18 cellular contexts compared by ENCODE assay signal in the genomic region with DNA sequence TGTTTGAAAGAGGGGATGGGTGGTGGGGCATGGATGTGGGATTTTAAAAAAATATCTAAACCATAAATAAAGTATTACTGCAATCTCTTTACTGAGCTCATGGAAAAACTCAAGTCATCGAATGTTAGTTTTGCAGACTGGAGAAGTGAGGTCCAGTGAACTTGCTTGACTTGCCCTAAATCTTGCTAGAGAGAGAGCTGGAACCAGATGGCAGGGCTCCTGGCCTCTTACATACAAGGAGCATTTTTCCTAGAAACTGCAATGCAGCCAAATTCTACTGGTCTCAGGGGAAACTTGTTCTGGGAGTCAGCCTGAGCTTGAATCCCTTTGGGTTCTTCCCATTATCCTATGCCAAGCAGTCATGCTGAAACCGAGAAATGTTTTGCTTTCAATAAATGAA. TPM values are rescaled to one million over a fixed set of nuclear protein-coding genes. Genes with fewer than 3 reads are reported as not detected.
DNase-seq lines count a peak whose midpoint lies in the region; ATAC-seq, FAIRE-seq and TF ChIP-seq lines count a peak whose summit lies in the region.
"Had no signal": no experiment of that assay in that cellular context is flagged by ENCODE, and none has a peak within 500 bp of the region (broad histone marks: within the 10 kb centered on the region; RNA-seq: fewer than 3 reads in every experiment).

No MANE protein-coding gene starts in this region.

- ATAC-seq in thoracic aorta (ENCODE audit: insufficient number of reproducible peaks, low FRiP score, low read depth) (peak; percentile 82), GM19397 (IDR thresholded peaks at IDR 0.05; ENCODE audit: unreplicated experiment) (no peak)
- ATAC-seq: activated CD4-positive, CD25-positive, alpha-beta regulatory T cell treated with anti-CD3 and anti-CD28 coated beads, Interleukin-2, amount 50 U/mL, for 24 hours; left lung had no signal

- no peaks in the 10 kb centered on the region for H3K27me3 ChIP-seq in thoracic aorta (replicated peaks; ENCODE audit: insufficient read depth)
- H3K27me3 ChIP-seq: colonic mucosa, SJCRH30 had no signal

- DNase-seq in G401 (ENCODE audit: low spot score) (peak; percentile 25), left kidney (ENCODE audit: low read depth, low spot score) (peak; percentile 60), thoracic aorta (ENCODE audit: low spot score) (peak; percentile 51), middle frontal gyrus (ENCODE audit: extremely low spot score, low spot score) (no peak), NCI-H128 (lab: John Stamatoyannopoulos, UW; ENCODE audit: unreplicated experiment) (no peak), GDM1 (lab: John Stamatoyannopoulos, UW) (no peak)
- DNase-seq: colonic mucosa; erythroblast; left lung; NCI-H1694 treated with DMSO at 0.1 percent for 48 hours; NCI-H510A treated with DMSO at 0.1 percent for 48 hours; SJCRH30; stimulated activated CD4-positive, alpha-beta T cell treated with anti-CD3 and anti-CD28 coated beads, Interleukin-12 subunit alpha, Interleukin-12 subunit beta, amount 100 ng/mL, for 4 hours; stimulated activated naive CD4-positive, alpha-beta T cell had no signal

- no peak for TF ChIP-seq CTCF in thoracic aorta (IDR thresholded peaks at IDR 0.05)

- H3K4me3 ChIP-seq in thoracic aorta, result no peak overlapping the region
- H3K4me3 ChIP-seq: colonic mucosa, left lung, SJCRH30 had no signal

- in situ Hi-C loops in G401 (cut with HindIII; ENCODE audit: low sequenced_read_pairs), result no loop called here

- peaks cover 37 to 87% of the 10 kb centered on the region in 2 donors for H3K4me1 ChIP-seq in thoracic aorta (ENCODE audit: control insufficient read depth in 1 of 2, low read depth in 2 of 2)
- H3K4me1 ChIP-seq: parathyroid adenoma had no signal

- peak overlapping the region; percentile 72 to 81 for H3K27ac ChIP-seq in thoracic aorta
- H3K27ac ChIP-seq: colonic mucosa, left lung, SJCRH30 had no signal

- no peaks in the 10 kb centered on the region for H3K36me3 ChIP-seq in thoracic aorta
- H3K36me3 ChIP-seq: colonic mucosa, left lung, SJCRH30 had no signal

- peak; percentile 21 for FAIRE-seq in endometrium (lab: Jason Lieb, UNC)

- no peaks in the 10 kb centered on the region for H3K9me3 ChIP-seq in thoracic aorta
- H3K9me3 ChIP-seq: colonic mucosa, left lung, SJCRH30 had no signal

RNA-seq across cellular contexts. Expression of a gene that starts 2.9 kb away (rescaled TPM):
- 0.18 TPM in 1 of 2 replicates, not detected in the other for total RNA-seq in G401 (2014; rRNA removed; shearing (Covaris generic))
- 100 to 1,000 TPM; 158 to 173 TPM for total RNA-seq in thoracic aorta

Comparison
In these comparisons a context has a peak if more than half of its experiments do, and no peak if none do; other contexts are left out.
1. DNase-seq: peak in G401 (single experiment), left kidney (single experiment) and thoracic aorta (single experiment); none in middle frontal gyrus (single experiment), NCI-H128 (single experiment) and GDM1 (single experiment).
2. RNA of a gene that starts 2.9 kb away (total RNA-seq): 158 to 173 TPM in thoracic aorta; 0.18 TPM in G401; every median in the first group is over 100 times any median in the second.